In genomic region chr20:50218987-50219435, GRCh38 we compare ENCODE assay signal across 1 cellular context.
TF ChIP-seq lines count a peak whose summit lies in the region.

No MANE protein-coding gene starts in this region.

TF ChIP-seq in HepG2, 621 proteins besides CTCF, POLR2A, EP300 and RAD21 (continued from another document):
- TF ChIP-seq ZNF281 (CRISPR knock-in tag; IDR thresholded peaks at IDR 0.05; ENCODE audit: borderline replicate concordance) (peak; percentile 86; the same call in 1 of the 2 replicates), GABPB1 (CRISPR knock-in tag; IDR thresholded peaks at IDR 0.05) (peak; percentile 13; the same call in 1 of the 2 replicates), ZNF776 (CRISPR knock-in tag; IDR thresholded peaks at IDR 0.05) (peak; percentile 43; the same call in 1 of the 2 replicates), ZNF235 (CRISPR knock-in tag; IDR thresholded peaks at IDR 0.05; ENCODE audit: borderline replicate concordance) (no peak), ZNF207 (IDR thresholded peaks at IDR 0.05; ENCODE audit: borderline replicate concordance) (no peak), HIVEP1 (CRISPR knock-in tag; IDR thresholded peaks at IDR 0.05) (peak; percentile 26; the same call in 1 of the 2 replicates), ZFP90 (CRISPR knock-in tag; IDR thresholded peaks at IDR 0.05; ENCODE audit: borderline replicate concordance) (0 out of 2 replicates have a peak, but pooled peaks have one; percentile 13), ELK4 (CRISPR knock-in tag; IDR thresholded peaks at IDR 0.05; ENCODE audit: borderline replicate concordance) (no peak), FOXK1 (CRISPR knock-in tag; IDR thresholded peaks at IDR 0.05; ENCODE audit: borderline replicate concordance, low read depth) (peak; percentile 22; the same call in 1 of the 2 replicates), ZFX (CRISPR knock-in tag; IDR thresholded peaks at IDR 0.05; ENCODE audit: low read depth) (peak; percentile 25; the same call in 1 of the 2 replicates), NONO (IDR thresholded peaks at IDR 0.05) (no peak), NONO (CRISPR knock-in tag; conservative IDR thresholded peaks at IDR 0.05) (no peak), ZNF263 (CRISPR knock-in tag; IDR thresholded peaks at IDR 0.05) (peak; percentile 42; the same call in 1 of the 2 replicates), SAFB2 (CRISPR knock-in tag; IDR thresholded peaks at IDR 0.05; ENCODE audit: borderline replicate concordance, low read depth) (no peak), PATZ1 (CRISPR knock-in tag; IDR thresholded peaks at IDR 0.05) (peak; percentile 50; the same call in 1 of the 2 replicates), BRF2 (CRISPR knock-in tag; IDR thresholded peaks at IDR 0.05) (no peak), ARNT2 (CRISPR knock-in tag; IDR thresholded peaks at IDR 0.05; ENCODE audit: low read depth) (0 out of 2 replicates have a peak, but pooled peaks have one; percentile 26), ZNF33B (CRISPR knock-in tag; IDR thresholded peaks at IDR 0.05) (no peak), ZFY (CRISPR knock-in tag; IDR thresholded peaks at IDR 0.05) (peak; percentile 35; the same call in 1 of the 2 replicates), MEIS1 (CRISPR knock-in tag; IDR thresholded peaks at IDR 0.05; ENCODE audit: borderline replicate concordance) (no peak), YY1 (IDR thresholded peaks at IDR 0.05; ENCODE audit: insufficient read depth, insufficient replicate concordance, low read depth, low read length) (no peak), ARID5B (CRISPR knock-in tag; IDR thresholded peaks at IDR 0.05) (peak; percentile 23; the same call in 1 of the 2 replicates), KDM5B (CRISPR knock-in tag; IDR thresholded peaks at IDR 0.05; ENCODE audit: borderline replicate concordance) (0 out of 2 replicates have a peak, but pooled peaks have one; percentile 45), HDAC6 (IDR thresholded peaks at IDR 0.05; ENCODE audit: low read depth, low read length) (no peak), ATF7 (IDR thresholded peaks at IDR 0.05) (no peak), ATF7 (CRISPR knock-in tag; IDR thresholded peaks at IDR 0.05) (no peak), PITX1 (CRISPR knock-in tag; IDR thresholded peaks at IDR 0.05) (0 out of 2 replicates have a peak, but pooled peaks have one; percentile 17), PAWR (CRISPR knock-in tag; IDR thresholded peaks at IDR 0.05; ENCODE audit: borderline replicate concordance) (no peak), CAMTA2 (CRISPR knock-in tag; IDR thresholded peaks at IDR 0.05; ENCODE audit: borderline replicate concordance) (no peak), POGK (CRISPR knock-in tag; conservative IDR thresholded peaks at IDR 0.05) (0 out of 2 replicates have a peak, but pooled peaks have one; percentile 21), CC2D1A (CRISPR knock-in tag; IDR thresholded peaks at IDR 0.05) (no peak), ZFYVE20 (CRISPR knock-in tag; IDR thresholded peaks at IDR 0.05; ENCODE audit: borderline replicate concordance, low read depth) (no peak), ZNF713 (CRISPR knock-in tag; IDR thresholded peaks at IDR 0.05) (no peak), ZNF547 (CRISPR knock-in tag; IDR thresholded peaks at IDR 0.05) (peak; percentile 65; the same call in 1 of the 2 replicates), ZNF460 (CRISPR knock-in tag; IDR thresholded peaks at IDR 0.05; ENCODE audit: borderline replicate concordance) (peak; percentile 25; the same call in 1 of the 2 replicates), MNT (IDR thresholded peaks at IDR 0.05) (no peak), ZNF605 (CRISPR knock-in tag; IDR thresholded peaks at IDR 0.05) (0 out of 2 replicates have a peak, but pooled peaks have one; percentile 8), KDM2A (CRISPR knock-in tag; IDR thresholded peaks at IDR 0.05; ENCODE audit: borderline replicate concordance, low read depth) (peak; percentile 35; the same call in 1 of the 2 replicates), CEBPG (CRISPR knock-in tag; IDR thresholded peaks at IDR 0.05) (peak; percentile 69), MTERF4 (CRISPR knock-in tag; IDR thresholded peaks at IDR 0.05) (no peak), GATAD2A (CRISPR knock-in tag; IDR thresholded peaks at IDR 0.05) (peak; percentile 35; the same call in 1 of the 2 replicates), NFYB (CRISPR knock-in tag; IDR thresholded peaks at IDR 0.05) (peak; percentile 27; the same call in 1 of the 2 replicates), ZZZ3 (CRISPR knock-in tag; IDR thresholded peaks at IDR 0.05; ENCODE audit: borderline replicate concordance) (no peak), HNRNPL (IDR thresholded peaks at IDR 0.05; ENCODE audit: low read depth, low read length) (no peak), BCL6 (CRISPR knock-in tag; IDR thresholded peaks at IDR 0.05) (0 out of 2 replicates have a peak, but pooled peaks have one; percentile 24), ZKSCAN1 (IDR thresholded peaks at IDR 0.05; ENCODE audit: low read length) (no peak)
